In the genomic region with DNA sequence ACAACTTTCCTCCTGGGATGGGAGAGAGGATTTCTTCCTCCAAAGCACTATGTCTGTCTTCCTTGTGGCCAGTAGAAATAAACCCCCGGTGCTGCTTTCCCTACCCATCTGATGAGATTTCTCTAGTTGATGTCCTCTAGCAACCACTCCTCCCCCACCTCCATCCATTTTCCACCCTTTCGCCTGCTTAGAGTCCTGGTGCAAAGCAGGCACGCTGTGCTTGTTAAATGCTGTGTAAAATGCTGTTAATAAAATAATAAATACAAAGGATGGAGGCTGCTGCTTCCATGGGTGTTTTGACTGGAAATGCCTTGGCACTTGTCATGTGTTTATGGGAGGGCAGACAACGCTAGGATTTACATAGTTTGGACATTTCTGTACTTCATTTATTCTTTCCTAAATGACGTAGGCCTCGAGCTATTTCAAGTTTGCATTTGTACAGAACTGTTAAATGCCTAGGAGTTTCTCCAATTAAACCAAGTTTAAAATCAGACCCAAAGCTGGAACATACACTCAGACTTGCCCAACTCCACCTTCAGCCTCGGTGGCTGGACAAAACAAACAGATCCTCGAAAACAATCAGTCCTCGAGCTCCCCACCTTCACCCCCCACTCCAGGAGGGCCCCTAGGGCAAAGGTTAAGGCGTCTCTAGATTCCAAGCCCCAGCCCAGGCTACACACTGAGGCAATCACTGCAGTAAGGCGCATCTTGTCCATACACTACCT, we compare ENCODE assay signal across 15 cellular contexts. TPM values are rescaled to one million over a fixed set of nuclear protein-coding genes. Genes with fewer than 3 reads are reported as not detected.
DNase-seq lines count a peak whose midpoint lies in the region; ATAC-seq and TF ChIP-seq lines count a peak whose summit lies in the region.
"Had no signal": no experiment of that assay in that cellular context is flagged by ENCODE, and none has a peak within 500 bp of the region (broad histone marks: within the 10 kb centered on the region; RNA-seq: fewer than 3 reads in every experiment).

No MANE protein-coding gene starts in this region.

- peaks cover 21% of the 10 kb centered on the region for H3K4me1 ChIP-seq in Caco-2

- peaks cover 10% of the 10 kb centered on the region for H3K4me1 Mint-ChIP-seq in Caco-2 (ENCODE audit: low read depth, unreplicated experiment)

- H3K27me3 Mint-ChIP-seq in Caco-2 (ENCODE audit: insufficient read depth, unreplicated experiment) = no peaks in the 10 kb centered on the region

- H3K4me3 ChIP-seq in Caco-2 (ENCODE audit: low read depth, low read length) (no peak overlapping the region), WERI-Rb-1 (ENCODE audit: low read depth, low read length) (no peak overlapping the region)
- H3K4me3 ChIP-seq: lower lobe of right lung had no signal

- H3K36me3 Mint-ChIP-seq in Caco-2 (ENCODE audit: insufficient read depth, unreplicated experiment) = peaks cover 3% of the 10 kb centered on the region

- no peaks in the 10 kb centered on the region for H3K36me3 ChIP-seq in Caco-2 (ENCODE audit: control insufficient read depth, insufficient read depth, low read length)
- H3K36me3 ChIP-seq in WERI-Rb-1 = peaks cover 22% of the 10 kb centered on the region
- H3K36me3 ChIP-seq: lower lobe of right lung had no signal

- H3K9me3 Mint-ChIP-seq in Caco-2 (ENCODE audit: unreplicated experiment) = no peaks in the 10 kb centered on the region

- CTCF ChIA-PET in Caco-2 (lab: Charles Lee) = interaction anchor here (0.9 kb wide), 1 partner anchor 211 kb away, joined by 4 read pairs; no protein-coding TSS in a partner anchor

- H3K9me3 ChIP-seq in Caco-2 (no peaks in the 10 kb centered on the region), WERI-Rb-1 (ENCODE audit: severe bottlenecking) (no peaks in the 10 kb centered on the region)
- H3K9me3 ChIP-seq: lower lobe of right lung had no signal

- peak overlapping the region; percentile 61 for H3K27ac ChIP-seq in WERI-Rb-1
- H3K27ac ChIP-seq: lower lobe of right lung had no signal

- ATAC-seq in HG03565 (IDR thresholded peaks at IDR 0.05; ENCODE audit: unreplicated experiment) = no peak
- ATAC-seq: lower lobe of right lung had no signal

- peak overlapping the region; percentile 51 for H3K27ac Mint-ChIP-seq in Caco-2 (ENCODE audit: unreplicated experiment)

- POLR2A ChIA-PET in Caco-2 (lab: Charles Lee) = interaction anchor here (0.6 kb wide), 1 partner anchor 10 kb away, joined by 6 read pairs; a partner anchor contains a TSS

- DNase-seq in Caco-2 (peak; percentile 69 to 73), WERI-Rb-1 (no peak), globus pallidus (ENCODE audit: low spot score) (peak; percentile 32), pons (ENCODE audit: low spot score) (peak; percentile 14), hippocampal formation (lab: John Stamatoyannopoulos, UW) (no peak), GOT3 (lab: John Stamatoyannopoulos, UW) (no peak)
- no peak for DNase-seq in activated effector memory CD4-positive, alpha-beta T cell treated with anti-CD3 and anti-CD28 coated beads, Interleukin-2, amount 50 U/mL, for 16 hours
- DNase-seq: activated naive CD4-positive, alpha-beta T cell treated with anti-CD3 and anti-CD28 coated beads, Interleukin-2, amount 50 U/mL, for 16 hours; KG1; lower lobe of right lung; NCI-H2081; NCI-H82; occipital lobe; SHP77 had no signal

- peak overlapping the region; percentile 50 for H3K4me3 Mint-ChIP-seq in Caco-2 (ENCODE audit: unreplicated experiment)

- no peak for TF ChIP-seq CTCF in Caco-2 (IDR thresholded peaks at IDR 0.05; ENCODE audit: insufficient read depth in 1 of 2, low read depth in 1 of 2, low read length in 1 of 2, severe bottlenecking in 1 of 2, unreplicated experiment in 1 of 2)
- no peak for TF ChIP-seq CTCF in WERI-Rb-1 (IDR thresholded peaks at IDR 0.05; ENCODE audit: low read depth, low read length)

- no TSS peak for BruUV-seq in Caco-2 (replicated peaks; lab: Mats Ljungman, UMichigan)

- no peaks in the 10 kb centered on the region for H3K27me3 ChIP-seq in Caco-2 (replicated peaks; ENCODE audit: control insufficient read depth, insufficient read depth, low read length)
- H3K27me3 ChIP-seq in WERI-Rb-1 (ENCODE audit: insufficient read depth, low read depth, severe bottlenecking) = peaks cover 93% of the 10 kb centered on the region

- intact Hi-C loops in Caco-2 (cut with micrococcal nuclease; ENCODE audit: unreplicated experiment) = no loop called here

RNA-seq across cellular contexts. Expression of a gene that starts 10.0 kb away (rescaled TPM):
- 16.2 and 18.6 TPM in 2 replicates for total RNA-seq in Caco-2 (2022)

Comparison
In these comparisons a context has a peak if more than half of its experiments do, and no peak if none do; other contexts are left out.
1. DNase-seq: peak in Caco-2 (2 of 2), globus pallidus (single experiment) and pons (single experiment); none in WERI-Rb-1 (single experiment), hippocampal formation (0 of 2), GOT3 (single experiment) and activated effector memory CD4-positive, alpha-beta T cell treated with anti-CD3 and anti-CD28 coated beads, Interleukin-2, amount 50 U/mL, for 16 hours (single experiment).